8 cellular contexts compared by ENCODE assay signal in the genomic region with DNA sequence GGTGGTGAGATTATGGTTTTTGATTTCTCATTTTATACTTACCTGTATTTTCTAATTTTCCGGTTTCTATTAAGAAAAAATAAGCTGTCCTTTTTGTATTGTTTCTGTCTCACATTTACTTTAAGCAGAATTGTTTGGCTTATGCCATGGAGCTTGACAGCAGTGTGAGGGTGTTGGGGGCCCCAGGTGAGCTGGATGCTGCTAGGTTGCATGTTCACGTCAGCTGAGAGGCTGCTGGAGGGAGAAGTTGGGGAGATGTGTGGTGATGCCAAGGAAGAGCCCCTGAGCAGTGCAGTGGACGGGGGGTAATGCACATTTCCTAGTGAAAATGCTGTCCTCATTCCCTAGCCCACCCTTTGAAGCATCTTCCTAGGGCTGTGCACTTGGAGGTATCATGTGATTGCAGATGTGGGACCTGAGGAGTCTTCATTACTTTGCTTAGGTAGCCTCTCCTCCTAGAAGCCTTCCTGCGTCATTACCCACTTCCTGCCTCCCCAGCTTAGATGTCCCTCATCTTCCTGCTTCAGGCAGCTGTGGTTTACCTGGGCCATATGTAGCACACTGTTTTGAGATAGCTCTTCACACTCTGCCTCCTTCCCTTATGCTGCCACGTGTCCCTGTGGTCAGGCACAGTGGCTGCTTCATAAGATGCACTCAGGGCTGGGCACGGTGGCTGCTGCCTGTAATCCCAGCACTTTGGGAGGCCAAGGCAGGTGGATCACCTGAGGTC. TPM values are rescaled to one million over a fixed set of nuclear protein-coding genes. Genes with fewer than 3 reads are reported as not detected.
A peak's percentile ranks its signal among the peaks of the same experiment; 100 is the strongest.
DNase-seq lines count a peak whose midpoint lies in the region; ATAC-seq and TF ChIP-seq lines count a peak whose summit lies in the region.

No MANE protein-coding gene starts in this region.

- H3K4me3 ChIP-seq in DOHH2 (ENCODE audit: low read length), result peak overlapping the region; percentile 45
- no peak overlapping the region for H3K4me3 ChIP-seq in mesenchymal stem cell (ENCODE audit: insufficient read depth in 1 of 2, low read depth in 1 of 2, low read length in 2 of 2)

- peak overlapping the region; percentile 48 for H3K4me2 ChIP-seq in DOHH2 (ENCODE audit: low read length)
- H3K4me2 ChIP-seq in mesenchymal stem cell (ENCODE audit: low read length, poor library complexity, severe bottlenecking), result no peak overlapping the region

- H3K9me3 ChIP-seq in DOHH2 (ENCODE audit: control insufficient read depth, insufficient read depth, low read length), result no peaks in the 10 kb centered on the region
- no peaks in the 10 kb centered on the region for H3K9me3 ChIP-seq in mesenchymal stem cell (ENCODE audit: control insufficient read depth, low read length)

- H3K27ac Mint-ChIP-seq in activated B cell treated with CpG ODN at 0.5 μM for 24 hours, result peak overlapping the region; percentile 82

- no peak for TF ChIP-seq CTCF in DOHH2 (IDR thresholded peaks at IDR 0.05; ENCODE audit: low read depth, low read length, poor library complexity, severe bottlenecking)
- TF ChIP-seq CTCF in activated B cell treated with CpG ODN at 0.5 μM for 24 hours (IDR thresholded peaks at IDR 0.05), result no peak

- H3K9ac ChIP-seq in mesenchymal stem cell (ENCODE audit: low read length), result no peak overlapping the region

- no peak overlapping the region for H3K18ac ChIP-seq in mesenchymal stem cell (ENCODE audit: low read depth in 1 of 2, low read length in 2 of 2)

- H2AK5ac ChIP-seq in mesenchymal stem cell (ENCODE audit: low read length, severe bottlenecking), result no peak overlapping the region

- H3K4me1 ChIP-seq in DOHH2 (ENCODE audit: control insufficient read depth, low read length) (peaks cover 59% of the 10 kb centered on the region), mesenchymal stem cell (ENCODE audit: control insufficient read depth, insufficient read depth, low read depth, low read length) (no peaks in the 10 kb centered on the region)

- H3K79me1 ChIP-seq in mesenchymal stem cell (replicated peaks; ENCODE audit: low read length, poor library complexity, severe bottlenecking), result peaks cover 18% of the 10 kb centered on the region

- no peak overlapping the region for H2AFZ ChIP-seq in mesenchymal stem cell (ENCODE audit: low read depth, low read length)

- H4K20me1 ChIP-seq in DOHH2 (ENCODE audit: control insufficient read depth, insufficient read depth, low read depth, low read length), result no peaks in the 10 kb centered on the region

- peaks cover 51% of the 10 kb centered on the region for H3K4me1 Mint-ChIP-seq in activated B cell treated with CpG ODN at 0.5 μM for 24 hours

- DNase-seq in activated B cell treated with CpG ODN at 0.5 μM for 24 hours (peak; percentile 20), superior temporal gyrus (ENCODE audit: extremely low spot score) (no peak), mesenchymal stem cell (no peak)
- peak; percentile 65 for DNase-seq in effector CD8-positive, alpha-beta T cell (lab: John Stamatoyannopoulos, UW)
- DNase-seq in stimulated activated naive CD8-positive, alpha-beta T cell treated with anti-CD3 and anti-CD28 coated beads, Interleukin-15, Interleukin-2, amounts not matched to agents 100 U/mL and 50 U/mL, for 24 hours, result peak; percentile 68

- H3K14ac ChIP-seq in mesenchymal stem cell (ENCODE audit: low read length in 2 of 2), result no peak overlapping the region

- no peak overlapping the region for H4K8ac ChIP-seq in mesenchymal stem cell (ENCODE audit: low read length)

- intact Hi-C loops in activated B cell treated with CpG ODN at 0.5 μM for 24 hours (cut with micrococcal nuclease), result loop anchor here (5.0 kb wide), 2 partner anchors 65 to 115 kb away; no protein-coding TSS in a partner anchor

- H3K9me2 ChIP-seq in DOHH2 (replicated peaks; ENCODE audit: control insufficient read depth, low read length), result no peaks in the 10 kb centered on the region

- peaks cover 97% of the 10 kb centered on the region for H3K36me3 ChIP-seq in DOHH2 (ENCODE audit: control insufficient read depth, low read length)
- peaks cover 35 to 96% of the 10 kb centered on the region in 2 experiments for H3K36me3 ChIP-seq in mesenchymal stem cell (ENCODE audit: control insufficient read depth in 1 of 2, insufficient read depth in 2 of 2, low read depth in 1 of 2, low read length in 2 of 2)

- H2BK120ac ChIP-seq in mesenchymal stem cell (ENCODE audit: low read depth, low read length), result no peak overlapping the region

- H3K27me3 ChIP-seq in DOHH2 (ENCODE audit: control insufficient read depth, low read length) (no peaks in the 10 kb centered on the region), mesenchymal stem cell (ENCODE audit: control insufficient read depth in 1 of 2, insufficient read depth in 1 of 2, low read length in 2 of 2) (no peaks in the 10 kb centered on the region)

- peak overlapping the region in 1 of 2 experiments; percentile 18 for H3K23ac ChIP-seq in mesenchymal stem cell (ENCODE audit: low read length in 2 of 2)

- H3K27ac ChIP-seq in DOHH2 (ENCODE audit: low read depth, low read length) (peak overlapping the region; percentile 54), mesenchymal stem cell (ENCODE audit: low read length, poor library complexity, severe bottlenecking) (no peak overlapping the region)

- H2BK5ac ChIP-seq in mesenchymal stem cell (ENCODE audit: low read depth, low read length, poor library complexity, severe bottlenecking), result no peak overlapping the region

- H3K36me3 Mint-ChIP-seq in activated B cell treated with CpG ODN at 0.5 μM for 24 hours (ENCODE audit: low read depth), result peaks cover 90% of the 10 kb centered on the region

- POLR2A ChIA-PET in activated B cell treated with CpG ODN at 0.5 μM for 24 hours (lab: Charles Lee), result interaction anchor here (0.6 to 1.7 kb wide), 7 partner anchors 16 to 167 kb away, joined by 3 to 8 read pairs (median 4); a partner anchor contains a TSS

- no peaks in the 10 kb centered on the region for H3K27me3 Mint-ChIP-seq in activated B cell treated with CpG ODN at 0.5 μM for 24 hours

- no peak overlapping the region for H2BK15ac ChIP-seq in mesenchymal stem cell (ENCODE audit: low read depth, poor library complexity, severe bottlenecking)

- H3K4ac ChIP-seq in mesenchymal stem cell (ENCODE audit: low read depth in 1 of 2, low read length in 2 of 2), result no peak overlapping the region

- peaks cover 14% of the 10 kb centered on the region for H3K79me2 ChIP-seq in DOHH2 (ENCODE audit: control insufficient read depth, low read length)

- H3K9me3 Mint-ChIP-seq in activated B cell treated with CpG ODN at 0.5 μM for 24 hours, result no peaks in the 10 kb centered on the region

- H2BK12ac ChIP-seq in mesenchymal stem cell (ENCODE audit: low read length in 2 of 2), result no peak overlapping the region

- ATAC-seq in HG02623 (IDR thresholded peaks at IDR 0.05; ENCODE audit: unreplicated experiment), result peak; percentile 64
- peak; percentile 91 for ATAC-seq in activated B cell treated with CpG ODN at 0.5 μM for 24 hours (ENCODE audit: low read depth)
- ATAC-seq in stimulated activated naive CD8-positive, alpha-beta T cell treated with anti-CD3 and anti-CD28 coated beads, Interleukin-15, Interleukin-2, amounts not matched to agents 100 U/mL and 50 U/mL, for 24 hours, result peak; percentile 97
- no peak for ATAC-seq in GM19328 (IDR thresholded peaks at IDR 0.05; ENCODE audit: unreplicated experiment)

- CTCF ChIA-PET in activated B cell treated with CpG ODN at 0.5 μM for 24 hours (lab: Charles Lee), result interaction anchor here (0.8 to 2.0 kb wide), 7 partner anchors 64 to 414 kb away, joined by 3 to 6 read pairs (median 3); no protein-coding TSS in a partner anchor

- peak overlapping the region; percentile 56 for H3K4me3 Mint-ChIP-seq in activated B cell treated with CpG ODN at 0.5 μM for 24 hours

- 91% methylated on average over 4 of the region's 6 CpGs for WGBS in mesenchymal stem cell

- peaks cover 9% of the 10 kb centered on the region; the same call in 1 of the 2 replicates for H3F3A ChIP-seq in DOHH2 (ENCODE audit: control insufficient read depth, insufficient read depth)

- H4K91ac ChIP-seq in mesenchymal stem cell (ENCODE audit: low read length), result no peak overlapping the region

RNA-seq across cellular contexts. Expression of a gene that starts 16.2 kb away (rescaled TPM):
- total RNA-seq in activated B cell treated with CpG ODN at 0.5 μM for 24 hours, result 39.0 and 49.9 TPM in 2 replicates
- polyA plus RNA-seq in mesenchymal stem cell (2013, experiment 1 of 2), result 16.0 TPM
- 14.3 TPM for polyA plus RNA-seq in mesenchymal stem cell (2013, experiment 2 of 2)

RNA-seq across cellular contexts. Expression of a gene that starts 39.9 kb away (rescaled TPM):
- total RNA-seq in activated B cell treated with CpG ODN at 0.5 μM for 24 hours, result 0.04 TPM in 1 of 2 replicates, not detected in the other
- not detected for polyA plus RNA-seq in mesenchymal stem cell (2013, experiment 1 of 2)
- not detected for polyA plus RNA-seq in mesenchymal stem cell (2013, experiment 2 of 2)

Comparison
In these comparisons a context has a peak if more than half of its experiments do, and no peak if none do; other contexts are left out.
1. DNase-seq: peak in activated B cell treated with CpG ODN at 0.5 μM for 24 hours (single experiment), effector CD8-positive, alpha-beta T cell (single experiment) and stimulated activated naive CD8-positive, alpha-beta T cell treated with anti-CD3 and anti-CD28 coated beads, Interleukin-15, Interleukin-2, amounts not matched to agents 100 U/mL and 50 U/mL, for 24 hours (single experiment); none in superior temporal gyrus (single experiment) and mesenchymal stem cell (single experiment).